14 cellular contexts compared by ENCODE assay signal in genomic region chr17:30151471-30151870, GRCh38. TPM values are rescaled to one million over a fixed set of nuclear protein-coding genes. Genes with fewer than 3 reads are reported as not detected.
DNase-seq lines count a peak whose midpoint lies in the region; ATAC-seq and TF ChIP-seq lines count a peak whose summit lies in the region.
"Had no signal": no experiment of that assay in that cellular context is flagged by ENCODE, and none has a peak within 500 bp of the region (broad histone marks: within the 10 kb centered on the region; RNA-seq: fewer than 3 reads in every experiment).

No MANE protein-coding gene starts in this region.

- no peaks in the 10 kb centered on the region for H3K9me2 ChIP-seq in SU-DHL-6 (replicated peaks; ENCODE audit: insufficient read depth, low read length)

- H3K4me1 Mint-ChIP-seq in glutamatergic neuron (ENCODE audit: low read depth, unreplicated experiment): no peaks in the 10 kb centered on the region

- H3K9me3 ChIP-seq in HEK293 (ENCODE audit: control insufficient read depth, insufficient read depth, low read depth, low read length): no peaks in the 10 kb centered on the region
- no peaks in the 10 kb centered on the region for H3K9me3 ChIP-seq in SU-DHL-6 (ENCODE audit: insufficient read depth, low read length)
- H3K9me3 ChIP-seq: Caco-2 had no signal

- POLR2A ChIA-PET in HEK293 (lab: Yijun Ruan, JAX): interaction anchor here (0.8 kb wide), 1 partner anchor 12 kb away, joined by 4 read pairs; no protein-coding TSS in a partner anchor

- peaks cover 47% of the 10 kb centered on the region for H3K79me2 ChIP-seq in SU-DHL-6 (ENCODE audit: insufficient read depth, low read length)

- DNase-seq in left colon (no peak), erythroblast (lab: John Stamatoyannopoulos, UW) (no peak), glutamatergic neuron (no peak)
- DNase-seq: C1 segment of cervical spinal cord; Caco-2; CD8-positive, alpha-beta T cell; DMS153; DND-41; GM23248; H7; HCEC 1CT had no signal

- peak overlapping the region; percentile 33 for H3K4me2 ChIP-seq in SU-DHL-6 (ENCODE audit: low read depth, low read length, poor library complexity, severe bottlenecking)

- no peak overlapping the region for H3K9ac ChIP-seq in SU-DHL-6 (ENCODE audit: low read length)
- H3K9ac ChIP-seq: GM23248 had no signal

- TF ChIP-seq CTCF in HEK293 (tag by site-specific recombination; IDR thresholded peaks at IDR 0.05) (no peak), SU-DHL-6 (IDR thresholded peaks at IDR 0.05; ENCODE audit: insufficient read depth, low read length, poor library complexity, severe bottlenecking) (no peak), glutamatergic neuron (IDR thresholded peaks at IDR 0.05; ENCODE audit: partially characterized antibody, unreplicated experiment) (no peak)

- peaks cover 2% of the 10 kb centered on the region for H3K9me3 Mint-ChIP-seq in glutamatergic neuron (ENCODE audit: unreplicated experiment)
- H3K9me3 Mint-ChIP-seq: CD8-positive, alpha-beta T cell had no signal

- no peaks in the 10 kb centered on the region for H3K27me3 ChIP-seq in SU-DHL-6 (ENCODE audit: low read length)

- CTCF ChIA-PET in HEK293 (lab: Yijun Ruan, JAX): interaction anchor here (1.2 kb wide), 1 partner anchor 9 kb away, joined by 4 read pairs; no protein-coding TSS in a partner anchor

- no peak overlapping the region for H3K4me3 Mint-ChIP-seq in glutamatergic neuron (ENCODE audit: unreplicated experiment)
- H3K4me3 Mint-ChIP-seq: CD8-positive, alpha-beta T cell had no signal

- intact Hi-C loops in left colon (cut with DNase I, micrococcal nuclease): no loop called here

- peaks cover 13 to 31% of the 10 kb centered on the region in 2 experiments for H3K36me3 ChIP-seq in HEK293 (ENCODE audit: control insufficient read depth in 2 of 2, insufficient read depth in 1 of 2, low read length in 2 of 2)
- no peaks in the 10 kb centered on the region for H3K36me3 ChIP-seq in SU-DHL-6 (ENCODE audit: low read length)

- H4K20me1 ChIP-seq in SU-DHL-6 (ENCODE audit: low read depth, low read length): no peaks in the 10 kb centered on the region

- no peak overlapping the region for H3K27ac ChIP-seq in HEK293 (ENCODE audit: extremely low read depth, low read depth, low read length)
- H3K27ac ChIP-seq in SU-DHL-6 (ENCODE audit: low read depth, low read length): peak overlapping the region; percentile 49; the same call in 1 of the 2 replicates
- H3K27ac ChIP-seq: GM23248 had no signal

- peaks cover 24% of the 10 kb centered on the region; the same call in 1 of the 2 replicates for H3F3A ChIP-seq in SU-DHL-6 (ENCODE audit: insufficient read depth)

- no peak overlapping the region for H2AFZ ChIP-seq in SU-DHL-6 (ENCODE audit: low read depth, low read length, severe bottlenecking)
- H2AFZ ChIP-seq: GM23248 had no signal

- H3K27me3 Mint-ChIP-seq in glutamatergic neuron (ENCODE audit: unreplicated experiment): no peaks in the 10 kb centered on the region

- no peak for TF ChIP-seq POLR2A in erythroblast (IDR thresholded peaks at IDR 0.05; ENCODE audit: low read length)

- H3K27ac Mint-ChIP-seq in glutamatergic neuron (ENCODE audit: unreplicated experiment): no peak overlapping the region
- H3K27ac Mint-ChIP-seq: CD8-positive, alpha-beta T cell had no signal

- no peaks in the 10 kb centered on the region for H3K36me3 Mint-ChIP-seq in glutamatergic neuron (ENCODE audit: unreplicated experiment)

- peak; percentile 52 for ATAC-seq in left colon
- ATAC-seq in HG03095 (IDR thresholded peaks at IDR 0.05; ENCODE audit: unreplicated experiment): no peak
- ATAC-seq: CD8-positive, alpha-beta T cell had no signal

- H3K4me1 ChIP-seq in HEK293 (ENCODE audit: control insufficient read depth, insufficient read depth, low read length): no peaks in the 10 kb centered on the region
- H3K4me1 ChIP-seq: Caco-2 had no signal

- no peak overlapping the region for H3K4me3 ChIP-seq in HEK293 (ENCODE audit: low read depth, low read length)
- no peak overlapping the region for H3K4me3 ChIP-seq in SU-DHL-6 (ENCODE audit: insufficient read depth, low read length, poor library complexity, severe bottlenecking)
- H3K4me3 ChIP-seq: GM23248 had no signal

TF ChIP-seq in HEK293, 187 proteins besides CTCF, POLR2A, EP300 and RAD21:
- 0 out of 2 replicates have a peak, but pooled peaks have one; percentile 26 for TF ChIP-seq ZNF362 (tag by site-specific recombination; IDR thresholded peaks at IDR 0.05)
- no peak for TF ChIP-seq ZNF518A (tag by site-specific recombination; conservative IDR thresholded peaks at IDR 0.05; ENCODE audit: low read depth)
- TF ChIP-seq SCRT2 (tag by site-specific recombination; IDR thresholded peaks at IDR 0.05): no peak
- TF ChIP-seq ZSCAN18 (tag by site-specific recombination; IDR thresholded peaks at IDR 0.05): no peak
- TF ChIP-seq ZNF670 (tag by site-specific recombination; IDR thresholded peaks at IDR 0.05; ENCODE audit: low read depth): no peak
- TF ChIP-seq ZNF530 (tag by site-specific recombination; IDR thresholded peaks at IDR 0.05; ENCODE audit: low read depth): no peak
- peak; percentile 30; the same call in 1 of the 2 replicates for TF ChIP-seq PRDM1 (tag by site-specific recombination; IDR thresholded peaks at IDR 0.05)

RNA-seq across cellular contexts. Expression of gene NSRP1, which starts 34.9 kb away (rescaled TPM):
- 10 to 100 TPM; 19.9 to 28.0 TPM for total RNA-seq in left colon
- total RNA-seq in glutamatergic neuron (ENCODE audit: unreplicated experiment): 18.2 TPM
